ENCODE assay signal across 2 cellular contexts in the genomic region with DNA sequence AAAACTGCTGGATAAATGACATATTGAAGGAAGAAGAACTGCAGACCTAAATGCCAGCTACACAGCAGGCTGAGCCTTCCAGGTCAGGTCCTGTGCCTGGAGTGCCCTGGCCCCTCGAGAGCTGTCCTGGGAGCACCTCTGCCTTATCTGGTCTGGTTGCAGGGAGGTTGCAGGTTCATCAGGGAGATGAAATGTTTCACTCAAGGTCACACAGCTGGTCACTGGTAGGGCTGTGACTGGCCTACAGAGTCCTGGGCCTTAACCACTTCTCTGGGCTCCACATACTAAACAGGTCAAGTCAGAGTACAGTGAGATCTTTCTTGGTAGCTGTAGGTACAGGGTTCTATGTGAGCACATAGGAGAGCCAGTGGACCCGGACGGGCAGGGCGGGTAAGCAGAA.
TF ChIP-seq lines count a peak whose summit lies in the region.

No MANE protein-coding gene starts in this region.

TF ChIP-seq in K562, 482 proteins besides CTCF, POLR2A, EP300 and RAD21 (continued from another document):
- TF ChIP-seq EZH2 (IDR thresholded peaks at IDR 0.05; ENCODE audit: borderline replicate concordance, low read depth, low read length) (no peak), ESRRA (IDR thresholded peaks at IDR 0.05; ENCODE audit: borderline replicate concordance, low read depth) (peak; percentile 52; the same call in 1 of the 2 replicates), THRAP3 (IDR thresholded peaks at IDR 0.05; ENCODE audit: borderline replicate concordance) (no peak)
- TF ChIP-seq, protein P1, sequence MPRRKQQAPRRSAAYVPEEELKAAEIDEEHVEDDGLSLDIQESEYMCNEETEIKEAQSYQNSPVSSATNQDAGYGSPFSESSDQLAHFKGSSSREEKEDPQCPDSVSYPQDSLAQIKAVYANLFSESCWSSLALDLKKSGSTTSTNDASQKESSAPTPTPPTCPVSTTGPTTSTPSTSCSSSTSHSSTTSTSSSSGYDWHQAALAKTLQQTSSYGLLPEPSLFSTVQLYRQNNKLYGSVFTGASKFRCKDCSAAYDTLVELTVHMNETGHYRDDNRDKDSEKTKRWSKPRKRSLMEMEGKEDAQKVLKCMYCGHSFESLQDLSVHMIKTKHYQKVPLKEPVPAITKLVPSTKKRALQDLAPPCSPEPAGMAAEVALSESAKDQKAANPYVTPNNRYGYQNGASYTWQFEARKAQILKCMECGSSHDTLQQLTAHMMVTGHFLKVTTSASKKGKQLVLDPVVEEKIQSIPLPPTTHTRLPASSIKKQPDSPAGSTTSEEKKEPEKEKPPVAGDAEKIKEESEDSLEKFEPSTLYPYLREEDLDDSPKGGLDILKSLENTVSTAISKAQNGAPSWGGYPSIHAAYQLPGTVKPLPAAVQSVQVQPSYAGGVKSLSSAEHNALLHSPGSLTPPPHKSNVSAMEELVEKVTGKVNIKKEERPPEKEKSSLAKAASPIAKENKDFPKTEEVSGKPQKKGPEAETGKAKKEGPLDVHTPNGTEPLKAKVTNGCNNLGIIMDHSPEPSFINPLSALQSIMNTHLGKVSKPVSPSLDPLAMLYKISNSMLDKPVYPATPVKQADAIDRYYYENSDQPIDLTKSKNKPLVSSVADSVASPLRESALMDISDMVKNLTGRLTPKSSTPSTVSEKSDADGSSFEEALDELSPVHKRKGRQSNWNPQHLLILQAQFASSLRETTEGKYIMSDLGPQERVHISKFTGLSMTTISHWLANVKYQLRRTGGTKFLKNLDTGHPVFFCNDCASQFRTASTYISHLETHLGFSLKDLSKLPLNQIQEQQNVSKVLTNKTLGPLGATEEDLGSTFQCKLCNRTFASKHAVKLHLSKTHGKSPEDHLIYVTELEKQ (CRISPR knock-in tag; IDR thresholded peaks at IDR 0.05), result no peak
TF ChIP-seq in K562: peak in this region for 1.

TF ChIP-seq in WTC11, 78 proteins besides CTCF, POLR2A, EP300 and RAD21:
- TF ChIP-seq, protein P2, sequence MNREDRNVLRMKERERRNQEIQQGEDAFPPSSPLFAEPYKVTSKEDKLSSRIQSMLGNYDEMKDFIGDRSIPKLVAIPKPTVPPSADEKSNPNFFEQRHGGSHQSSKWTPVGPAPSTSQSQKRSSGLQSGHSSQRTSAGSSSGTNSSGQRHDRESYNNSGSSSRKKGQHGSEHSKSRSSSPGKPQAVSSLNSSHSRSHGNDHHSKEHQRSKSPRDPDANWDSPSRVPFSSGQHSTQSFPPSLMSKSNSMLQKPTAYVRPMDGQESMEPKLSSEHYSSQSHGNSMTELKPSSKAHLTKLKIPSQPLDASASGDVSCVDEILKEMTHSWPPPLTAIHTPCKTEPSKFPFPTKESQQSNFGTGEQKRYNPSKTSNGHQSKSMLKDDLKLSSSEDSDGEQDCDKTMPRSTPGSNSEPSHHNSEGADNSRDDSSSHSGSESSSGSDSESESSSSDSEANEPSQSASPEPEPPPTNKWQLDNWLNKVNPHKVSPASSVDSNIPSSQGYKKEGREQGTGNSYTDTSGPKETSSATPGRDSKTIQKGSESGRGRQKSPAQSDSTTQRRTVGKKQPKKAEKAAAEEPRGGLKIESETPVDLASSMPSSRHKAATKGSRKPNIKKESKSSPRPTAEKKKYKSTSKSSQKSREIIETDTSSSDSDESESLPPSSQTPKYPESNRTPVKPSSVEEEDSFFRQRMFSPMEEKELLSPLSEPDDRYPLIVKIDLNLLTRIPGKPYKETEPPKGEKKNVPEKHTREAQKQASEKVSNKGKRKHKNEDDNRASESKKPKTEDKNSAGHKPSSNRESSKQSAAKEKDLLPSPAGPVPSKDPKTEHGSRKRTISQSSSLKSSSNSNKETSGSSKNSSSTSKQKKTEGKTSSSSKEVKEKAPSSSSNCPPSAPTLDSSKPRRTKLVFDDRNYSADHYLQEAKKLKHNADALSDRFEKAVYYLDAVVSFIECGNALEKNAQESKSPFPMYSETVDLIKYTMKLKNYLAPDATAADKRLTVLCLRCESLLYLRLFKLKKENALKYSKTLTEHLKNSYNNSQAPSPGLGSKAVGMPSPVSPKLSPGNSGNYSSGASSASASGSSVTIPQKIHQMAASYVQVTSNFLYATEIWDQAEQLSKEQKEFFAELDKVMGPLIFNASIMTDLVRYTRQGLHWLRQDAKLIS (CRISPR knock-in tag; IDR thresholded peaks at IDR 0.05; ENCODE audit: borderline replicate concordance), result no peak
- TF ChIP-seq, protein P3, sequence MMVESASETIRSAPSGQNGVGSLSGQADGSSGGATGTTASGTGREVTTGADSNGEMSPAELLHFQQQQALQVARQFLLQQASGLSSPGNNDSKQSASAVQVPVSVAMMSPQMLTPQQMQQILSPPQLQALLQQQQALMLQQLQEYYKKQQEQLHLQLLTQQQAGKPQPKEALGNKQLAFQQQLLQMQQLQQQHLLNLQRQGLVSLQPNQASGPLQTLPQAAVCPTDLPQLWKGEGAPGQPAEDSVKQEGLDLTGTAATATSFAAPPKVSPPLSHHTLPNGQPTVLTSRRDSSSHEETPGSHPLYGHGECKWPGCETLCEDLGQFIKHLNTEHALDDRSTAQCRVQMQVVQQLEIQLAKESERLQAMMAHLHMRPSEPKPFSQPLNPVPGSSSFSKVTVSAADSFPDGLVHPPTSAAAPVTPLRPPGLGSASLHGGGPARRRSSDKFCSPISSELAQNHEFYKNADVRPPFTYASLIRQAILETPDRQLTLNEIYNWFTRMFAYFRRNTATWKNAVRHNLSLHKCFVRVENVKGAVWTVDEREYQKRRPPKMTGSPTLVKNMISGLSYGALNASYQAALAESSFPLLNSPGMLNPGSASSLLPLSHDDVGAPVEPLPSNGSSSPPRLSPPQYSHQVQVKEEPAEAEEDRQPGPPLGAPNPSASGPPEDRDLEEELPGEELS (CRISPR knock-in tag; IDR thresholded peaks at IDR 0.05), result no peak
- TF ChIP-seq, protein P4, sequence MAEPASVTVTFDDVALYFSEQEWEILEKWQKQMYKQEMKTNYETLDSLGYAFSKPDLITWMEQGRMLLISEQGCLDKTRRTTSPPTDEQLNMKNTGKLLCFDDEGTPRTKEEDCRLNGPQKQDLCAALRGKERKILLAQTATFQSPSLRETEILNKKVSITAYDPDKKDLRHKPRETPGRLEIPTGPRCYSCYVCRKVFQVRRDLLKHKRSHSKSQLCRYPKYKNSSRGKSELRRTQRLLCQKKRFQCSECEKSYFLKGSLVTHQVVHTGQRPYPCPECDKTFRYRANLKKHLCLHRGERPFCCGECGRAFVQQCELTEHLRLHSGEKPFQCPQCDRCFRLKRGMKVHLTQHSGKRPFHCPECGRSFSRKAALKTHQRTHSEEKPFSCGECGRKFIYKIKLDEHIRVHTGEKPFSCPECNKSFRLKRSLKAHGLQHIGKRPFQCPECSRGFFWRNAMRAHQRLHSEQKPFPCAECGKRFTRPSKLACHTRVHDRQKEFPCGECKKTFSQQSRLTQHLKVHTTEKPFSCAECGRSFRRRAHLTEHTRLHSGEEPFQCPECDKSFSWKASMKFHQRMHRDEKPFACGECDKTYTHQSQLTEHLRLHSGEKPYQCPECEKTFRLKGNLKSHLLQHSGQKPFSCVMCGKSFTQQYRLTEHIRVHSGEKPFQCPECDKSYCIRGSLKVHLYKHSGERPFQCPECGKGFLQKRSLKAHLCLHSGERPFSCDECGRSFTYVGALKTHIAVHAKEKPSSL (CRISPR knock-in tag; conservative IDR thresholded peaks at IDR 0.05), result no peak
- TF ChIP-seq, protein P5, sequence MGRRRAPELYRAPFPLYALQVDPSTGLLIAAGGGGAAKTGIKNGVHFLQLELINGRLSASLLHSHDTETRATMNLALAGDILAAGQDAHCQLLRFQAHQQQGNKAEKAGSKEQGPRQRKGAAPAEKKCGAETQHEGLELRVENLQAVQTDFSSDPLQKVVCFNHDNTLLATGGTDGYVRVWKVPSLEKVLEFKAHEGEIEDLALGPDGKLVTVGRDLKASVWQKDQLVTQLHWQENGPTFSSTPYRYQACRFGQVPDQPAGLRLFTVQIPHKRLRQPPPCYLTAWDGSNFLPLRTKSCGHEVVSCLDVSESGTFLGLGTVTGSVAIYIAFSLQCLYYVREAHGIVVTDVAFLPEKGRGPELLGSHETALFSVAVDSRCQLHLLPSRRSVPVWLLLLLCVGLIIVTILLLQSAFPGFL (CRISPR knock-in tag; IDR thresholded peaks at IDR 0.05; ENCODE audit: borderline replicate concordance), result no peak
- TF ChIP-seq ZNF138 (CRISPR knock-in tag; conservative IDR thresholded peaks at IDR 0.05) (no peak), MXD4 (CRISPR knock-in tag; IDR thresholded peaks at IDR 0.05; ENCODE audit: borderline replicate concordance) (no peak), NR1H2 (CRISPR knock-in tag; IDR thresholded peaks at IDR 0.05) (no peak), ZNF423 (CRISPR knock-in tag; IDR thresholded peaks at IDR 0.05) (no peak), FOXP1 (CRISPR knock-in tag; IDR thresholded peaks at IDR 0.05; ENCODE audit: borderline replicate concordance) (no peak), ESRRA (CRISPR knock-in tag; IDR thresholded peaks at IDR 0.05; ENCODE audit: borderline replicate concordance) (no peak), ZNF263 (CRISPR knock-in tag; IDR thresholded peaks at IDR 0.05; ENCODE audit: low read depth) (no peak)
- TF ChIP-seq, protein P6, sequence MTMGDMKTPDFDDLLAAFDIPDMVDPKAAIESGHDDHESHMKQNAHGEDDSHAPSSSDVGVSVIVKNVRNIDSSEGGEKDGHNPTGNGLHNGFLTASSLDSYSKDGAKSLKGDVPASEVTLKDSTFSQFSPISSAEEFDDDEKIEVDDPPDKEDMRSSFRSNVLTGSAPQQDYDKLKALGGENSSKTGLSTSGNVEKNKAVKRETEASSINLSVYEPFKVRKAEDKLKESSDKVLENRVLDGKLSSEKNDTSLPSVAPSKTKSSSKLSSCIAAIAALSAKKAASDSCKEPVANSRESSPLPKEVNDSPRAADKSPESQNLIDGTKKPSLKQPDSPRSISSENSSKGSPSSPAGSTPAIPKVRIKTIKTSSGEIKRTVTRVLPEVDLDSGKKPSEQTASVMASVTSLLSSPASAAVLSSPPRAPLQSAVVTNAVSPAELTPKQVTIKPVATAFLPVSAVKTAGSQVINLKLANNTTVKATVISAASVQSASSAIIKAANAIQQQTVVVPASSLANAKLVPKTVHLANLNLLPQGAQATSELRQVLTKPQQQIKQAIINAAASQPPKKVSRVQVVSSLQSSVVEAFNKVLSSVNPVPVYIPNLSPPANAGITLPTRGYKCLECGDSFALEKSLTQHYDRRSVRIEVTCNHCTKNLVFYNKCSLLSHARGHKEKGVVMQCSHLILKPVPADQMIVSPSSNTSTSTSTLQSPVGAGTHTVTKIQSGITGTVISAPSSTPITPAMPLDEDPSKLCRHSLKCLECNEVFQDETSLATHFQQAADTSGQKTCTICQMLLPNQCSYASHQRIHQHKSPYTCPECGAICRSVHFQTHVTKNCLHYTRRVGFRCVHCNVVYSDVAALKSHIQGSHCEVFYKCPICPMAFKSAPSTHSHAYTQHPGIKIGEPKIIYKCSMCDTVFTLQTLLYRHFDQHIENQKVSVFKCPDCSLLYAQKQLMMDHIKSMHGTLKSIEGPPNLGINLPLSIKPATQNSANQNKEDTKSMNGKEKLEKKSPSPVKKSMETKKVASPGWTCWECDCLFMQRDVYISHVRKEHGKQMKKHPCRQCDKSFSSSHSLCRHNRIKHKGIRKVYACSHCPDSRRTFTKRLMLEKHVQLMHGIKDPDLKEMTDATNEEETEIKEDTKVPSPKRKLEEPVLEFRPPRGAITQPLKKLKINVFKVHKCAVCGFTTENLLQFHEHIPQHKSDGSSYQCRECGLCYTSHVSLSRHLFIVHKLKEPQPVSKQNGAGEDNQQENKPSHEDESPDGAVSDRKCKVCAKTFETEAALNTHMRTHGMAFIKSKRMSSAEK (CRISPR knock-in tag; IDR thresholded peaks at IDR 0.05; ENCODE audit: borderline replicate concordance), result no peak
- TF ChIP-seq, protein P7, sequence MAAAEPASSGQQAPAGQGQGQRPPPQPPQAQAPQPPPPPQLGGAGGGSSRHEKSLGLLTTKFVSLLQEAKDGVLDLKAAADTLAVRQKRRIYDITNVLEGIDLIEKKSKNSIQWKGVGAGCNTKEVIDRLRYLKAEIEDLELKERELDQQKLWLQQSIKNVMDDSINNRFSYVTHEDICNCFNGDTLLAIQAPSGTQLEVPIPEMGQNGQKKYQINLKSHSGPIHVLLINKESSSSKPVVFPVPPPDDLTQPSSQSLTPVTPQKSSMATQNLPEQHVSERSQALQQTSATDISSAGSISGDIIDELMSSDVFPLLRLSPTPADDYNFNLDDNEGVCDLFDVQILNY (CRISPR knock-in tag; IDR thresholded peaks at IDR 0.05), result no peak
- TF ChIP-seq, protein P8, sequence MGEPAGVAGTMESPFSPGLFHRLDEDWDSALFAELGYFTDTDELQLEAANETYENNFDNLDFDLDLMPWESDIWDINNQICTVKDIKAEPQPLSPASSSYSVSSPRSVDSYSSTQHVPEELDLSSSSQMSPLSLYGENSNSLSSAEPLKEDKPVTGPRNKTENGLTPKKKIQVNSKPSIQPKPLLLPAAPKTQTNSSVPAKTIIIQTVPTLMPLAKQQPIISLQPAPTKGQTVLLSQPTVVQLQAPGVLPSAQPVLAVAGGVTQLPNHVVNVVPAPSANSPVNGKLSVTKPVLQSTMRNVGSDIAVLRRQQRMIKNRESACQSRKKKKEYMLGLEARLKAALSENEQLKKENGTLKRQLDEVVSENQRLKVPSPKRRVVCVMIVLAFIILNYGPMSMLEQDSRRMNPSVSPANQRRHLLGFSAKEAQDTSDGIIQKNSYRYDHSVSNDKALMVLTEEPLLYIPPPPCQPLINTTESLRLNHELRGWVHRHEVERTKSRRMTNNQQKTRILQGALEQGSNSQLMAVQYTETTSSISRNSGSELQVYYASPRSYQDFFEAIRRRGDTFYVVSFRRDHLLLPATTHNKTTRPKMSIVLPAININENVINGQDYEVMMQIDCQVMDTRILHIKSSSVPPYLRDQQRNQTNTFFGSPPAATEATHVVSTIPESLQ (CRISPR knock-in tag; IDR thresholded peaks at IDR 0.05), result no peak
